ENCODE assay signal across 12 cellular contexts in the genomic region with DNA sequence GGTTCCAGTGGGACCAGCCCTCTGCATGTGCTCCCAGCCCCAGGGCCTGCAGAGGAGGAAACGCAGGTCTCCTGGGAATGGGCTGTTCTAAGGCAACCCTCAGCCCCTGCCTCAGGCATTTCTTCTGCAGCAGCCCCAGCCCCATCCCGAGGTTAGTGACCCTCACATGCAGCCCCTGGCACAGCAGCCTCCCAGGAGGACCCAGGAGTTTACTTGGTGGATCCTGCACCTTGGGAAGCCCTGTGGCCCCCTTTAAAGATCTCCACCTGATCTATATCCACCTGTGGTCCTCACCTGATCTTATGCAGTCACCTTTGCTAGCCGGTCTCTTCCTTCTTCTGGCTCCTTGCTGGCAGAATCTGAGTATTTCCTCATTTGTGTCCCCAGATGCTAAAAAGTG. TPM values are rescaled to one million over a fixed set of nuclear protein-coding genes. Genes with fewer than 3 reads are reported as not detected.
DNase-seq lines count a peak whose midpoint lies in the region; ATAC-seq, FAIRE-seq and TF ChIP-seq lines count a peak whose summit lies in the region.
"Not testable (repeated sequence)": the region's sequence is repeated elsewhere in the genome, so short reads cannot be mapped to it uniquely, and the experiment has no call there.
"Had no signal": no experiment of that assay in that cellular context is flagged by ENCODE, and none has a peak within 500 bp of the region (broad histone marks: within the 10 kb centered on the region; RNA-seq: fewer than 3 reads in every experiment).

No MANE protein-coding gene starts in this region.

- not testable (repeated sequence) for H3K4me2 ChIP-seq in HepG2 (ENCODE audit: low read depth, low read length); osteoblast (ENCODE audit: insufficient read depth, low read length)

- not testable (repeated sequence) for H3K4me1 ChIP-seq in HepG2 (ENCODE audit: insufficient read depth, low read length); osteoblast (ENCODE audit: insufficient read depth, low read length); stomach; upper lobe of right lung

- not testable (repeated sequence) for TF ChIP-seq CTCF in HepG2 (CRISPR knock-in tag; IDR thresholded peaks at IDR 0.05); osteoblast (IDR thresholded peaks at IDR 0.05; ENCODE audit: extremely low read depth, low read depth, low read length); stomach (IDR thresholded peaks at IDR 0.05); upper lobe of right lung (IDR thresholded peaks at IDR 0.05)

- H3K27ac ChIP-seq in HepG2 (ENCODE audit: extremely low read length, insufficient read depth, low read length); osteoblast (ENCODE audit: low read depth, low read length); stomach; upper lobe of right lung: not testable (repeated sequence)

- not testable (repeated sequence) for H3K27me3 ChIP-seq in HepG2 (ENCODE audit: control insufficient read depth in 1 of 2, insufficient read depth in 2 of 2, low read length in 2 of 2); osteoblast (ENCODE audit: insufficient read depth, low read length); stomach; upper lobe of right lung

- not testable (repeated sequence) for H3K9me3 ChIP-seq in HepG2 (ENCODE audit: low read length); osteoblast (ENCODE audit: low read depth, low read length); stomach; upper lobe of right lung

- ATAC-seq in esophagus mucosa, result peak; percentile 17
- peak; percentile 19; the same call in 2 of the 3 replicates for ATAC-seq in HepG2
- peak; percentile 16 for ATAC-seq in upper lobe of right lung

- H4K20me1 ChIP-seq in HepG2 (ENCODE audit: insufficient read depth, low read length); osteoblast (ENCODE audit: insufficient read depth, low read length): not testable (repeated sequence)

- not testable (repeated sequence) for H3K9ac ChIP-seq in HepG2 (ENCODE audit: insufficient read depth, low read depth, low read length)

- CTCF ChIA-PET in HepG2 (lab: Yijun Ruan, JAX; ENCODE audit: low intra/inter-chr PET ratio, low total read pairs), result not testable (repeated sequence)

- not testable (repeated sequence) for H3K79me2 ChIP-seq in HepG2 (ENCODE audit: insufficient read depth, low read length); osteoblast (ENCODE audit: insufficient read depth, low read length)

- TF ChIP-seq EP300 in HepG2 (IDR thresholded peaks at IDR 0.05; ENCODE audit: low read depth in 2 of 2, low read length in 2 of 2); HepG2 (CRISPR knock-in tag; IDR thresholded peaks at IDR 0.05; ENCODE audit: borderline replicate concordance); stomach (IDR thresholded peaks at IDR 0.05): not testable (repeated sequence)

- H3K36me3 ChIP-seq in HepG2 (replicated peaks in 1 of 2; ENCODE audit: control insufficient read depth in 1 of 2, insufficient read depth in 2 of 2, low read length in 2 of 2), result peaks cover 0 to 13% of the 10 kb centered on the region in 2 experiments; a peak in 3 of 5 replicates
- not testable (repeated sequence) for H3K36me3 ChIP-seq in osteoblast (ENCODE audit: insufficient read depth, low read length)
- H3K36me3 ChIP-seq in stomach, result peaks cover 7 to 34% (median 24%) of the 10 kb centered on the region in 4 donors
- peaks cover 16% of the 10 kb centered on the region for H3K36me3 ChIP-seq in upper lobe of right lung

- intact Hi-C loops in HepG2 (cut with micrococcal nuclease; ENCODE audit: unreplicated experiment); stomach (cut with DNase I; ENCODE audit: low total_unique reads); upper lobe of right lung (cut with DNase I): not testable (repeated sequence)

- not testable (repeated sequence) for H2AFZ ChIP-seq in HepG2 (ENCODE audit: low read length); osteoblast (ENCODE audit: low read length)

- peak; percentile 42 for DNase-seq in activated CD8-positive, alpha-beta memory T cell treated with anti-CD3 and anti-CD28 coated beads for 24 hours
- DNase-seq in HepG2 (ENCODE audit: low spot score); upper lobe of right lung: not testable (repeated sequence)
- DNase-seq in osteoblast (ENCODE audit: insufficient read length, low spot score, missing footprints), result peak; percentile 14
- DNase-seq in stomach, result peak; percentile 2

- BruUV-seq in HepG2 (replicated peaks; lab: Mats Ljungman, UMichigan), result not testable (repeated sequence)

- not testable (repeated sequence) for TF ChIP-seq POLR2A in HepG2 (IDR thresholded peaks at IDR 0.05; ENCODE audit: insufficient read depth in 1 of 2, low read depth in 2 of 2, low read length in 2 of 2); stomach (IDR thresholded peaks at IDR 0.05)

- in situ Hi-C loops in HepG2 (cut with HindIII; ENCODE audit: extremely low pct_ligation_motif_present, low pct_unique_long_range_greater_than_20kb), result not testable (repeated sequence)

- FAIRE-seq in HepG2 (lab: Jason Lieb, UNC), result not testable (repeated sequence)

- POLR2A ChIA-PET in HepG2 (lab: Yijun Ruan, JAX), result not testable (repeated sequence)

- TF ChIP-seq RAD21 in HepG2 (CRISPR knock-in tag; IDR thresholded peaks at IDR 0.05), result not testable (repeated sequence)

- 47% methylated on average over 3 of the region's 3 CpGs for WGBS in HepG2 (ENCODE audit: low lambda C conversion rate)
- 82 to 92% (median 87%) methylated on average over 3 of the region's 3 CpGs for WGBS in stomach, 5 donors

- not testable (repeated sequence) for H3K4me3 ChIP-seq in HepG2 (replicated peaks in 1 of 3; ENCODE audit: insufficient read depth in 1 of 3, low read depth in 2 of 3, low read length in 3 of 3); osteoblast (ENCODE audit: insufficient read depth, low read length); stomach; upper lobe of right lung

RNA-seq across cellular contexts. Expression of gene RRP9, which starts 12.7 kb away (rescaled TPM):
- total RNA-seq in esophagus mucosa (18.6 TPM), HepG2 (2016; rRNA removed; fragmentation: Illumina TruSeq; extraction: Trizol) (39.4 and 44.0 TPM in 2 replicates), osteoblast (18.0 and 20.6 TPM in 2 replicates), stomach (10 to 100 TPM in 4 of 5 donors, 1 to 10 TPM in 1; 3.2 to 13.5 (median 11.7) TPM), upper lobe of right lung (20.6 TPM)
- total RNA-seq in HepG2 (2016; cell fraction: cytosol; rRNA removed; fragmentation: Illumina TruSeq; extraction: Trizol; ENCODE audit: low read depth), result 6.2 and 7.8 TPM in 2 replicates
- total RNA-seq in HepG2 (2016; cell fraction: insoluble cytoplasmic fraction; rRNA removed; fragmentation: Illumina TruSeq; extraction: Trizol), result 38.4 and 46.4 TPM in 2 replicates
- 10.0 and 10.2 TPM in 2 replicates for total RNA-seq in HepG2 (2016; cell fraction: membrane; rRNA removed; fragmentation: Illumina TruSeq; extraction: Trizol)
- 21.0 and 22.3 TPM in 2 replicates for total RNA-seq in HepG2 (2016; cell fraction: nucleus; rRNA removed; fragmentation: Illumina TruSeq; extraction: Trizol)
- polyA plus RNA-seq in HepG2 (2011; rRNA removed) (14.8 and 18.4 TPM in 2 replicates), stomach (10 to 100 TPM; 15.0 to 21.0 (median 18.4) TPM)
- polyA plus RNA-seq in HepG2 (2011; cell fraction: cytosol; rRNA removed), result 13.9 and 19.4 TPM in 2 replicates
- 42.5 and 45.1 TPM in 2 replicates for polyA plus RNA-seq in HepG2 (2011; cell fraction: nucleus; rRNA removed)
- 14.6 and 19.9 TPM in 2 replicates for polyA plus RNA-seq in HepG2 (2012)
- polyA plus RNA-seq in HepG2 (2016; cell fraction: cytosol; fragmentation: Illumina TruSeq; extraction: Trizol; ENCODE audit: low read depth), result 5.6 and 5.7 TPM in 2 replicates
- 36.5 and 39.9 TPM in 2 replicates for polyA plus RNA-seq in HepG2 (2016; cell fraction: insoluble cytoplasmic fraction; fragmentation: Illumina TruSeq; extraction: Trizol; ENCODE audit: low read depth)
- polyA plus RNA-seq in HepG2 (2016; cell fraction: membrane; fragmentation: Illumina TruSeq; extraction: Trizol; ENCODE audit: low read depth), result 7.6 and 8.2 TPM in 2 replicates
- polyA plus RNA-seq in HepG2 (2016; cell fraction: nucleus; fragmentation: Illumina TruSeq; extraction: Trizol; ENCODE audit: insufficient read depth, low read depth), result 51.2 and 56.8 TPM in 2 replicates
- polyA minus RNA-seq in HepG2 (2011; rRNA and poly(A)+ RNA removed; ENCODE audit: low replicate concordance), result 24.9 and 39.6 TPM in 2 replicates
- polyA minus RNA-seq in HepG2 (2011; cell fraction: cytosol; rRNA and poly(A)+ RNA removed), result 10.6 and 12.4 TPM in 2 replicates
- 4.5 and 4.8 TPM in 2 replicates for polyA minus RNA-seq in HepG2 (2011; cell fraction: nucleus; rRNA and poly(A)+ RNA removed)

RNA-seq across cellular contexts. Expression of gene PARP3, which starts 13.2 kb away (rescaled TPM):
- total RNA-seq in esophagus mucosa (5.7 TPM), HepG2 (2016; rRNA removed; fragmentation: Illumina TruSeq; extraction: Trizol) (7.7 and 11.2 TPM in 2 replicates), osteoblast (39.2 and 46.0 TPM in 2 replicates), stomach (10 to 100 TPM; 14.3 to 39.7 (median 25.0) TPM), upper lobe of right lung (20.9 TPM)
- total RNA-seq in HepG2 (2016; cell fraction: cytosol; rRNA removed; fragmentation: Illumina TruSeq; extraction: Trizol; ENCODE audit: low read depth), result 4.4 and 5.3 TPM in 2 replicates
- 6.8 and 10.6 TPM in 2 replicates for total RNA-seq in HepG2 (2016; cell fraction: insoluble cytoplasmic fraction; rRNA removed; fragmentation: Illumina TruSeq; extraction: Trizol)
- 10.0 and 10.4 TPM in 2 replicates for total RNA-seq in HepG2 (2016; cell fraction: membrane; rRNA removed; fragmentation: Illumina TruSeq; extraction: Trizol)
- 10.2 and 13.8 TPM in 2 replicates for total RNA-seq in HepG2 (2016; cell fraction: nucleus; rRNA removed; fragmentation: Illumina TruSeq; extraction: Trizol)
- polyA plus RNA-seq in HepG2 (2011; rRNA removed) (21.5 and 24.0 TPM in 2 replicates), stomach (10 to 100 TPM; 10.6 to 14.0 (median 10.7) TPM)
- 11.3 and 15.3 TPM in 2 replicates for polyA plus RNA-seq in HepG2 (2011; cell fraction: cytosol; rRNA removed)
- polyA plus RNA-seq in HepG2 (2011; cell fraction: nucleus; rRNA removed), result 122 and 127 TPM in 2 replicates
- 13.0 and 15.1 TPM in 2 replicates for polyA plus RNA-seq in HepG2 (2012)
- 4.9 and 6.1 TPM in 2 replicates for polyA plus RNA-seq in HepG2 (2016; cell fraction: cytosol; fragmentation: Illumina TruSeq; extraction: Trizol; ENCODE audit: low read depth)
- 7.2 and 10.0 TPM in 2 replicates for polyA plus RNA-seq in HepG2 (2016; cell fraction: insoluble cytoplasmic fraction; fragmentation: Illumina TruSeq; extraction: Trizol; ENCODE audit: low read depth)
- 9.7 and 11.0 TPM in 2 replicates for polyA plus RNA-seq in HepG2 (2016; cell fraction: membrane; fragmentation: Illumina TruSeq; extraction: Trizol; ENCODE audit: low read depth)
- 32.8 and 38.7 TPM in 2 replicates for polyA plus RNA-seq in HepG2 (2016; cell fraction: nucleus; fragmentation: Illumina TruSeq; extraction: Trizol; ENCODE audit: insufficient read depth, low read depth)
- 11.0 and 13.9 TPM in 2 replicates for polyA minus RNA-seq in HepG2 (2011; rRNA and poly(A)+ RNA removed; ENCODE audit: low replicate concordance)
- 4.7 and 10.5 TPM in 2 replicates for polyA minus RNA-seq in HepG2 (2011; cell fraction: cytosol; rRNA and poly(A)+ RNA removed)
- 12.6 and 14.9 TPM in 2 replicates for polyA minus RNA-seq in HepG2 (2011; cell fraction: nucleus; rRNA and poly(A)+ RNA removed)

RNA-seq across cellular contexts. Expression of gene IQCF1, which starts 25.8 kb away (rescaled TPM):
- total RNA-seq in esophagus mucosa (not detected), HepG2 (2016; rRNA removed; fragmentation: Illumina TruSeq; extraction: Trizol) (not detected in 2 replicates), osteoblast (not detected in 2 replicates), stomach (not detected), upper lobe of right lung (not detected)
- total RNA-seq in HepG2 (2016; cell fraction: cytosol; rRNA removed; fragmentation: Illumina TruSeq; extraction: Trizol; ENCODE audit: low read depth), result not detected in 2 replicates
- total RNA-seq in HepG2 (2016; cell fraction: insoluble cytoplasmic fraction; rRNA removed; fragmentation: Illumina TruSeq; extraction: Trizol), result not detected in 2 replicates
- not detected in 2 replicates for total RNA-seq in HepG2 (2016; cell fraction: membrane; rRNA removed; fragmentation: Illumina TruSeq; extraction: Trizol)
- total RNA-seq in HepG2 (2016; cell fraction: nucleus; rRNA removed; fragmentation: Illumina TruSeq; extraction: Trizol), result not detected in 2 replicates
- polyA plus RNA-seq in HepG2 (2011; rRNA removed) (not detected in 2 replicates), stomach (not detected)
- polyA plus RNA-seq in HepG2 (2011; cell fraction: cytosol; rRNA removed), result not detected in 2 replicates
- polyA plus RNA-seq in HepG2 (2011; cell fraction: nucleus; rRNA removed), result not detected in 2 replicates
- not detected in 2 replicates for polyA plus RNA-seq in HepG2 (2012)
- not detected in 2 replicates for polyA plus RNA-seq in HepG2 (2016; cell fraction: cytosol; fragmentation: Illumina TruSeq; extraction: Trizol; ENCODE audit: low read depth)
- polyA plus RNA-seq in HepG2 (2016; cell fraction: insoluble cytoplasmic fraction; fragmentation: Illumina TruSeq; extraction: Trizol; ENCODE audit: low read depth), result not detected in 2 replicates
- polyA plus RNA-seq in HepG2 (2016; cell fraction: membrane; fragmentation: Illumina TruSeq; extraction: Trizol; ENCODE audit: low read depth), result not detected in 2 replicates
- not detected in 2 replicates for polyA plus RNA-seq in HepG2 (2016; cell fraction: nucleus; fragmentation: Illumina TruSeq; extraction: Trizol; ENCODE audit: insufficient read depth, low read depth)
- polyA minus RNA-seq in HepG2 (2011; rRNA and poly(A)+ RNA removed; ENCODE audit: low replicate concordance), result not detected in 2 replicates
- polyA minus RNA-seq in HepG2 (2011; cell fraction: cytosol; rRNA and poly(A)+ RNA removed), result not detected in 2 replicates
- not detected in 2 replicates for polyA minus RNA-seq in HepG2 (2011; cell fraction: nucleus; rRNA and poly(A)+ RNA removed)
- total RNA-seq: A673; Caco-2; Calu3; CD4-positive, alpha-beta T cell; CD8-positive, alpha-beta T cell had no signal
- polyA plus RNA-seq: AG04450 had no signal

RNA-seq across cellular contexts. Expression of gene GPR62, which starts 26.2 kb away (rescaled TPM):
- total RNA-seq in esophagus mucosa (not detected), HepG2 (2016; rRNA removed; fragmentation: Illumina TruSeq; extraction: Trizol) (not detected in 2 replicates), osteoblast (under 0.01 TPM in 1 of 2 replicates, not detected in the other), stomach (not detected), upper lobe of right lung (not detected)
- total RNA-seq in HepG2 (2016; cell fraction: cytosol; rRNA removed; fragmentation: Illumina TruSeq; extraction: Trizol; ENCODE audit: low read depth), result not detected in 2 replicates
- not detected in 2 replicates for total RNA-seq in HepG2 (2016; cell fraction: insoluble cytoplasmic fraction; rRNA removed; fragmentation: Illumina TruSeq; extraction: Trizol)
- total RNA-seq in HepG2 (2016; cell fraction: membrane; rRNA removed; fragmentation: Illumina TruSeq; extraction: Trizol), result not detected in 2 replicates
- total RNA-seq in HepG2 (2016; cell fraction: nucleus; rRNA removed; fragmentation: Illumina TruSeq; extraction: Trizol), result not detected in 2 replicates
- polyA plus RNA-seq in HepG2 (2011; rRNA removed) (not detected in 2 replicates), stomach (under 1 TPM in 1 of 3 donors, not detected in 2; 0.25 TPM)
- polyA plus RNA-seq in HepG2 (2011; cell fraction: cytosol; rRNA removed), result not detected in 2 replicates
- 0.17 and 0.24 TPM in 2 replicates for polyA plus RNA-seq in HepG2 (2011; cell fraction: nucleus; rRNA removed)
- polyA plus RNA-seq in HepG2 (2012), result 0.09 TPM in 1 of 2 replicates, not detected in the other
- polyA plus RNA-seq in HepG2 (2016; cell fraction: cytosol; fragmentation: Illumina TruSeq; extraction: Trizol; ENCODE audit: low read depth), result not detected in 2 replicates
- polyA plus RNA-seq in HepG2 (2016; cell fraction: insoluble cytoplasmic fraction; fragmentation: Illumina TruSeq; extraction: Trizol; ENCODE audit: low read depth), result not detected in 2 replicates
- not detected in 2 replicates for polyA plus RNA-seq in HepG2 (2016; cell fraction: membrane; fragmentation: Illumina TruSeq; extraction: Trizol; ENCODE audit: low read depth)
- polyA plus RNA-seq in HepG2 (2016; cell fraction: nucleus; fragmentation: Illumina TruSeq; extraction: Trizol; ENCODE audit: insufficient read depth, low read depth), result not detected in 2 replicates
- polyA minus RNA-seq in HepG2 (2011; rRNA and poly(A)+ RNA removed; ENCODE audit: low replicate concordance), result 0.14 TPM in 1 of 2 replicates, not detected in the other
- polyA minus RNA-seq in HepG2 (2011; cell fraction: cytosol; rRNA and poly(A)+ RNA removed), result not detected in 2 replicates
- 0.25 TPM in 1 of 2 replicates, not detected in the other for polyA minus RNA-seq in HepG2 (2011; cell fraction: nucleus; rRNA and poly(A)+ RNA removed)
- total RNA-seq: A673; Caco-2; Calu3; CD4-positive, alpha-beta T cell; CD8-positive, alpha-beta T cell had no signal
- polyA plus RNA-seq: AG04450 had no signal

RNA-seq across cellular contexts. Expression of gene PCBP4, which starts 38.3 kb away (rescaled TPM):
- total RNA-seq in esophagus mucosa (11.5 TPM), HepG2 (2016; rRNA removed; fragmentation: Illumina TruSeq; extraction: Trizol) (32.5 and 36.8 TPM in 2 replicates), osteoblast (19.7 and 22.4 TPM in 2 replicates), stomach (100 to 1,000 TPM in 1 of 5 donors, 10 to 100 TPM in 4; 12.5 to 122 (median 25.1) TPM), upper lobe of right lung (37.1 TPM)
- 26.7 and 28.9 TPM in 2 replicates for total RNA-seq in HepG2 (2016; cell fraction: cytosol; rRNA removed; fragmentation: Illumina TruSeq; extraction: Trizol; ENCODE audit: low read depth)
- 31.0 and 37.9 TPM in 2 replicates for total RNA-seq in HepG2 (2016; cell fraction: insoluble cytoplasmic fraction; rRNA removed; fragmentation: Illumina TruSeq; extraction: Trizol)
- 44.9 and 54.5 TPM in 2 replicates for total RNA-seq in HepG2 (2016; cell fraction: membrane; rRNA removed; fragmentation: Illumina TruSeq; extraction: Trizol)
- total RNA-seq in HepG2 (2016; cell fraction: nucleus; rRNA removed; fragmentation: Illumina TruSeq; extraction: Trizol), result 17.4 and 21.9 TPM in 2 replicates
- polyA plus RNA-seq in HepG2 (2011; rRNA removed) (51.3 and 58.9 TPM in 2 replicates), stomach (10 to 100 TPM; 26.5 to 54.9 (median 33.5) TPM)
- 33.8 and 49.2 TPM in 2 replicates for polyA plus RNA-seq in HepG2 (2011; cell fraction: cytosol; rRNA removed)
- 143 and 178 TPM in 2 replicates for polyA plus RNA-seq in HepG2 (2011; cell fraction: nucleus; rRNA removed)
- 14.2 and 28.3 TPM in 2 replicates for polyA plus RNA-seq in HepG2 (2012)
- 36.6 and 43.0 TPM in 2 replicates for polyA plus RNA-seq in HepG2 (2016; cell fraction: cytosol; fragmentation: Illumina TruSeq; extraction: Trizol; ENCODE audit: low read depth)
- polyA plus RNA-seq in HepG2 (2016; cell fraction: insoluble cytoplasmic fraction; fragmentation: Illumina TruSeq; extraction: Trizol; ENCODE audit: low read depth), result 42.3 and 45.0 TPM in 2 replicates
- polyA plus RNA-seq in HepG2 (2016; cell fraction: membrane; fragmentation: Illumina TruSeq; extraction: Trizol; ENCODE audit: low read depth), result 49.2 and 54.4 TPM in 2 replicates
- polyA plus RNA-seq in HepG2 (2016; cell fraction: nucleus; fragmentation: Illumina TruSeq; extraction: Trizol; ENCODE audit: insufficient read depth, low read depth), result 57.5 and 60.6 TPM in 2 replicates
- 19.8 and 51.2 TPM in 2 replicates for polyA minus RNA-seq in HepG2 (2011; rRNA and poly(A)+ RNA removed; ENCODE audit: low replicate concordance)
- polyA minus RNA-seq in HepG2 (2011; cell fraction: cytosol; rRNA and poly(A)+ RNA removed), result 15.7 and 19.8 TPM in 2 replicates
- polyA minus RNA-seq in HepG2 (2011; cell fraction: nucleus; rRNA and poly(A)+ RNA removed), result 12.0 and 15.7 TPM in 2 replicates
